9 cellular contexts compared by ENCODE assay signal in genomic region chr1:32925360-32926142, GRCh38. TPM values are rescaled to one million over a fixed set of nuclear protein-coding genes. Genes with fewer than 3 reads are reported as not detected.
DNase-seq lines count a peak whose midpoint lies in the region; ATAC-seq and TF ChIP-seq lines count a peak whose summit lies in the region.
"Had no signal": no experiment of that assay in that cellular context is flagged by ENCODE, and none has a peak within 500 bp of the region (broad histone marks: within the 10 kb centered on the region; RNA-seq: fewer than 3 reads in every experiment).

No MANE protein-coding gene starts in this region.

- no peaks in the 10 kb centered on the region for H3K9me3 Mint-ChIP-seq in activated CD8-positive, alpha-beta T cell treated with anti-CD3 and anti-CD28 coated beads for 36 hours

- H3K27me3 ChIP-seq in HUES6 (ENCODE audit: control insufficient read depth, insufficient read depth, low read length), result peaks cover 68% of the 10 kb centered on the region

- TF ChIP-seq CTCF in activated CD8-positive, alpha-beta T cell treated with anti-CD3 and anti-CD28 coated beads for 36 hours (IDR thresholded peaks at IDR 0.05), result no peak
- peak; percentile 15 for TF ChIP-seq CTCF in retinal pigment epithelial cell (conservative IDR thresholded peaks at IDR 0.05; ENCODE audit: low read depth, low read length)

- intact Hi-C loops in activated CD8-positive, alpha-beta T cell treated with anti-CD3 and anti-CD28 coated beads for 36 hours (cut with micrococcal nuclease), result loop anchor here (10.0 kb wide), 1 partner anchor 109 kb away; the partner anchor contains the start of gene AK2
- intact Hi-C loops in left ventricle myocardium superior (cut with micrococcal nuclease), result no loop called here

- DNase-seq in activated CD8-positive, alpha-beta T cell treated with anti-CD3 and anti-CD28 coated beads for 36 hours, result peak; percentile 35
- no peak for DNase-seq in left ventricle myocardium superior
- no peak for DNase-seq in retinal pigment epithelial cell (ENCODE audit: low read depth)
- DNase-seq in GM19240 (ENCODE audit: insufficient read length, low spot score), result no peak
- DNase-seq in pons (ENCODE audit: low spot score), result no peak
- DNase-seq in foreskin melanocyte, result no peak
- DNase-seq: amygdala had no signal

- H3K4me3 ChIP-seq in HUES6 (ENCODE audit: low read depth, low read length) (peak overlapping the region; percentile 64), retinal pigment epithelial cell (ENCODE audit: low read length) (no peak overlapping the region)

- CTCF ChIA-PET in activated CD8-positive, alpha-beta T cell treated with anti-CD3 and anti-CD28 coated beads for 36 hours (lab: Charles Lee), result interaction anchor here (1.3 to 1.8 kb wide), 2 partner anchors 24 to 132 kb away, joined by 3 to 5 read pairs; no protein-coding TSS in a partner anchor

- H3K36me3 ChIP-seq in HUES6 (ENCODE audit: control insufficient read depth, insufficient read depth, low read length), result no peaks in the 10 kb centered on the region

- peaks cover 51% of the 10 kb centered on the region for H3K27me3 Mint-ChIP-seq in activated CD8-positive, alpha-beta T cell treated with anti-CD3 and anti-CD28 coated beads for 36 hours

- no peak overlapping the region for H3K27ac Mint-ChIP-seq in activated CD8-positive, alpha-beta T cell treated with anti-CD3 and anti-CD28 coated beads for 36 hours

- no peaks in the 10 kb centered on the region for H3K9me3 ChIP-seq in HUES6 (ENCODE audit: control insufficient read depth, insufficient read depth, low read depth, low read length)

- H3K9ac ChIP-seq in HUES6 (ENCODE audit: low read length), result peak overlapping the region; percentile 74

- ATAC-seq in activated CD8-positive, alpha-beta T cell treated with anti-CD3 and anti-CD28 coated beads for 36 hours, result peak; percentile 60
- ATAC-seq in left ventricle myocardium superior, result peak; percentile 70

- POLR2A ChIA-PET in activated CD8-positive, alpha-beta T cell treated with anti-CD3 and anti-CD28 coated beads for 36 hours (lab: Charles Lee), result no interaction called here

- H3K4me3 Mint-ChIP-seq in activated CD8-positive, alpha-beta T cell treated with anti-CD3 and anti-CD28 coated beads for 36 hours, result peak overlapping the region; percentile 13

- H3K36me3 Mint-ChIP-seq in activated CD8-positive, alpha-beta T cell treated with anti-CD3 and anti-CD28 coated beads for 36 hours (ENCODE audit: low read depth), result no peaks in the 10 kb centered on the region

- no peak overlapping the region; the same call in 1 of the 2 replicates for H3K27ac ChIP-seq in HUES6 (ENCODE audit: low read depth, low read length)

- peaks cover 16% of the 10 kb centered on the region for H3K4me1 ChIP-seq in HUES6 (ENCODE audit: control insufficient read depth, insufficient read depth, low read length)

- peaks cover 12% of the 10 kb centered on the region for H3K4me1 Mint-ChIP-seq in activated CD8-positive, alpha-beta T cell treated with anti-CD3 and anti-CD28 coated beads for 36 hours (ENCODE audit: low read depth)

RNA-seq across cellular contexts. Expression of gene TMEM54, which starts 24.4 kb away (rescaled TPM):
- 1 to 10 TPM; 1.3 to 1.9 TPM for total RNA-seq in activated CD8-positive, alpha-beta T cell treated with anti-CD3 and anti-CD28 coated beads for 36 hours
- 6.7 TPM for total RNA-seq in left ventricle myocardium superior

RNA-seq across cellular contexts. Expression of gene RNF19B, which starts 39.1 kb away (rescaled TPM):
- total RNA-seq in activated CD8-positive, alpha-beta T cell treated with anti-CD3 and anti-CD28 coated beads for 36 hours, result 10 to 100 TPM; 10.6 to 10.9 TPM
- total RNA-seq in left ventricle myocardium superior, result 13.3 TPM

RNA-seq across cellular contexts. Expression of gene HPCA, which starts 39.3 kb away (rescaled TPM):
- total RNA-seq in activated CD8-positive, alpha-beta T cell treated with anti-CD3 and anti-CD28 coated beads for 36 hours, result under 1 TPM; 0.49 to 0.61 TPM
- not detected for total RNA-seq in left ventricle myocardium superior
- total RNA-seq: skeletal muscle tissue had no signal

RNA-seq across cellular contexts. Expression of gene FNDC5, which starts 54.8 kb away (rescaled TPM):
- not detected for total RNA-seq in activated CD8-positive, alpha-beta T cell treated with anti-CD3 and anti-CD28 coated beads for 36 hours
- 156 TPM for total RNA-seq in left ventricle myocardium superior
